ENCODE assay signal across 9 cellular contexts in the genomic region with DNA sequence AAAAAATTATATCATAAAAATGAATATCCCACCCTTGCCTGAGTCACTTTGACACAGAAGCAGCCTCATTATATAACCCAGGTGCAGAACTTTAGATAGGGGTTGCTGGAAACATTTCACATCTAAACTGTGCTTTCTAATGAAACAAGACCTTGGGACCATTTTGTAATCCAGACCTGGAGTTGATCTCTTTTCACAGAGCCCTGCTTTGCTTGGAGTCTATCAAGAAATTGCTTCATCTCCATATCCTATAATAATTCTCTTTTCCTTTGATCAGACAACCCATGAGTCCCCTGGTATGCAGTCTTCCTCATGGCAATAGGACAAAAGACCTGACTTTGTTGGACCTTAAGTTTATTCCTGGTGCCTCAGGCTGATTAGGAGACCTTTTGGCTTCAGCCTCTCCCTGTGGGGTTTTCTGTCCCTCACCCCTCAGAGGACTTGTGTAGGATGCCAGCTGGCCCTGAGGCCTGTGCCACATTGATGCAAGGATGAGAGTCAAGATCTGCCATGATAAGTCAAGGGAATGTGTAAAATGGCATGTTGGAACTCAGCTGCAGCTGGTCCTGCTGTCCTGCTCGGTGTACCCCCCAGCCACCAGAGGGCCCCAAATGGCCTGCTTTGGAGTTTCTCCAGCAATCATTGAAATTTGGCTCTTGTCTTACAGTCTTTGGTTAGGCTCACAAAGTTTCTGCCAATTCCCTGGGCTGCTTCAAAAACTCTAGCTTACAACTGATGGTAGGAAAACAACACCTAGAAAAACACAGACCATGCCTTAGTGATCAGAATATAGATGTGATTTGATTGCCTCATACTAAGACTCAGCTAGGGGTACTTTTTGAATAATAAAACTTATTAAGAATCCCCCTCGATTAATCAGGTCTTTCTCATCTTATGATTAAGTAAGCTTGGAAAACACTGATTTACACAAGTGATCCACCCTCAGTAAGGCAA.
DNase-seq lines count a peak whose midpoint lies in the region; ATAC-seq and TF ChIP-seq lines count a peak whose summit lies in the region.
"Had no signal": no experiment of that assay in that cellular context is flagged by ENCODE, and none has a peak within 500 bp of the region (broad histone marks: within the 10 kb centered on the region; RNA-seq: fewer than 3 reads in every experiment).

No MANE protein-coding gene starts in this region.

- H3K9ac ChIP-seq in Loucy (ENCODE audit: low read depth, low read length, poor library complexity, severe bottlenecking): no peak overlapping the region

- peak overlapping the region in 2 of 10 donors; percentile 47 to 54 for H3K27ac ChIP-seq in heart right ventricle

- no peak overlapping the region for H3K4me3 ChIP-seq in Loucy (ENCODE audit: low read length, poor library complexity, severe bottlenecking)
- no peak overlapping the region for H3K4me3 ChIP-seq in heart right ventricle
- H3K4me3 ChIP-seq in retinal pigment epithelial cell (ENCODE audit: low read length): no peak overlapping the region

- no peak overlapping the region for H3K4me2 ChIP-seq in Loucy (ENCODE audit: low read depth, low read length, poor library complexity, severe bottlenecking)

- H3K9me2 ChIP-seq in Loucy (replicated peaks; ENCODE audit: low read depth, low read length): no peaks in the 10 kb centered on the region

- peaks cover 13% of the 10 kb centered on the region for H3K4me1 ChIP-seq in Loucy (ENCODE audit: insufficient read depth, low read length, poor library complexity, severe bottlenecking)
- peaks cover 0 to 34% (median 17%) of the 10 kb centered on the region in 9 donors for H3K4me1 ChIP-seq in heart right ventricle

- no peak overlapping the region for H3K4me3 Mint-ChIP-seq in activated CD8-positive, alpha-beta T cell treated with anti-CD3 and anti-CD28 coated beads for 36 hours
- H3K4me3 Mint-ChIP-seq: CD8-positive, alpha-beta T cell had no signal

- peak; percentile 94 for TF ChIP-seq CTCF in Loucy (conservative IDR thresholded peaks at IDR 0.05; ENCODE audit: low read length)
- peak; percentile 40 for TF ChIP-seq CTCF in activated CD8-positive, alpha-beta T cell treated with anti-CD3 and anti-CD28 coated beads for 36 hours (IDR thresholded peaks at IDR 0.05)
- peak in 7 of 9 donors; percentile 35 to 61 (median 50) for TF ChIP-seq CTCF in heart right ventricle (IDR thresholded peaks at IDR 0.05)
- peak; percentile 47 for TF ChIP-seq CTCF in retinal pigment epithelial cell (conservative IDR thresholded peaks at IDR 0.05; ENCODE audit: low read depth, low read length)

- no peaks in the 10 kb centered on the region for H3K27me3 Mint-ChIP-seq in activated CD8-positive, alpha-beta T cell treated with anti-CD3 and anti-CD28 coated beads for 36 hours

- intact Hi-C loops in activated CD8-positive, alpha-beta T cell treated with anti-CD3 and anti-CD28 coated beads for 36 hours (cut with micrococcal nuclease): loop anchor here (10.0 kb wide), 1 partner anchor 145 kb away; no protein-coding TSS in a partner anchor
- intact Hi-C loops in heart right ventricle (cut with DNase I): loop anchor here in 6 of 10 donors (5.0 to 10.0 kb wide), 5 partner anchors 145 to 165 kb away; a partner anchor contains a TSS

- no peaks in the 10 kb centered on the region for H3K9me3 ChIP-seq in Loucy (ENCODE audit: insufficient read depth, low read depth, low read length)
- H3K9me3 ChIP-seq in heart right ventricle: no peaks in the 10 kb centered on the region

- POLR2A ChIA-PET in activated CD8-positive, alpha-beta T cell treated with anti-CD3 and anti-CD28 coated beads for 36 hours (lab: Charles Lee): no interaction called here

- no peak overlapping the region for H3K27ac Mint-ChIP-seq in activated CD8-positive, alpha-beta T cell treated with anti-CD3 and anti-CD28 coated beads for 36 hours
- H3K27ac Mint-ChIP-seq: CD8-positive, alpha-beta T cell had no signal

- peaks cover 15% of the 10 kb centered on the region for H3K4me1 Mint-ChIP-seq in activated CD8-positive, alpha-beta T cell treated with anti-CD3 and anti-CD28 coated beads for 36 hours (ENCODE audit: low read depth)

- no peaks in the 10 kb centered on the region for H3K27me3 ChIP-seq in Loucy (ENCODE audit: insufficient read depth, low read length, poor library complexity, severe bottlenecking)
- H3K27me3 ChIP-seq in heart right ventricle: no peaks in the 10 kb centered on the region

- CTCF ChIA-PET in activated CD8-positive, alpha-beta T cell treated with anti-CD3 and anti-CD28 coated beads for 36 hours (lab: Charles Lee): interaction anchor here (0.6 to 1.8 kb wide), 11 partner anchors 9 to 336 kb away, joined by 3 to 19 read pairs (median 3); no protein-coding TSS in a partner anchor

- H2AFZ ChIP-seq in Loucy (ENCODE audit: low read length): 0 out of 2 replicates have a peak overlapping the region, but pooled peaks have one; percentile 21

- 51 to 54% methylated on average over 2 of the region's 2 CpGs for WGBS in heart right ventricle, 2 donors

- H3K36me3 ChIP-seq in Loucy (ENCODE audit: insufficient read depth, low read length) (no peaks in the 10 kb centered on the region), heart right ventricle (no peaks in the 10 kb centered on the region)

- H3K9me3 Mint-ChIP-seq in activated CD8-positive, alpha-beta T cell treated with anti-CD3 and anti-CD28 coated beads for 36 hours: peaks cover 3% of the 10 kb centered on the region
- H3K9me3 Mint-ChIP-seq: CD8-positive, alpha-beta T cell had no signal

- ATAC-seq in activated CD8-positive, alpha-beta T cell treated with anti-CD3 and anti-CD28 coated beads for 36 hours: peak; percentile 38
- ATAC-seq in heart right ventricle (peak in 5 of 8 donors; percentile 41 to 58 (median 52)), GM21360 (IDR thresholded peaks at IDR 0.05; ENCODE audit: unreplicated experiment) (no peak), GM21390 (IDR thresholded peaks at IDR 0.05; ENCODE audit: unreplicated experiment) (no peak)
- ATAC-seq: CD8-positive, alpha-beta T cell had no signal

- peaks cover 1% of the 10 kb centered on the region for H3K36me3 Mint-ChIP-seq in activated CD8-positive, alpha-beta T cell treated with anti-CD3 and anti-CD28 coated beads for 36 hours (ENCODE audit: low read depth)
- H3K36me3 Mint-ChIP-seq: CD8-positive, alpha-beta T cell had no signal

- no peaks in the 10 kb centered on the region for H3K79me2 ChIP-seq in Loucy (ENCODE audit: insufficient read depth, low read length)

- no peaks in the 10 kb centered on the region for H4K20me1 ChIP-seq in Loucy (ENCODE audit: insufficient read depth, low read length, poor library complexity, severe bottlenecking)

- peak; percentile 9 for DNase-seq in NCI-H345 (lab: John Stamatoyannopoulos, UW)
- DNase-seq in NCI-H345 treated with DMSO at 0.1 percent for 48 hours (lab: John Stamatoyannopoulos, UW; ENCODE audit: unreplicated experiment): no peak
- peak; percentile 64 for DNase-seq in activated CD8-positive, alpha-beta T cell treated with anti-CD3 and anti-CD28 coated beads for 36 hours
- DNase-seq in heart right ventricle: peak; percentile 29 to 38
- no peak for DNase-seq in retinal pigment epithelial cell (ENCODE audit: low read depth)

- no peaks in the 10 kb centered on the region for H3F3A ChIP-seq in Loucy (ENCODE audit: low read depth)

Comparison
In these comparisons a context has a peak if more than half of its experiments do, and no peak if none do; other contexts are left out.
1. DNase-seq: peak in NCI-H345 (single experiment), activated CD8-positive, alpha-beta T cell treated with anti-CD3 and anti-CD28 coated beads for 36 hours (single experiment) and heart right ventricle (2 of 2); none in NCI-H345 treated with DMSO at 0.1 percent for 48 hours (single experiment) and retinal pigment epithelial cell (single experiment).
2. CTCF ChIP-seq: peak in every context shown above with its lines; median percentile 94 in Loucy; 50 in heart right ventricle; 47 in retinal pigment epithelial cell; 40 in activated CD8-positive, alpha-beta T cell treated with anti-CD3 and anti-CD28 coated beads for 36 hours.
3. ATAC-seq: peak in activated CD8-positive, alpha-beta T cell treated with anti-CD3 and anti-CD28 coated beads for 36 hours (single experiment) and heart right ventricle (5 of 8); none in GM21360 (single experiment) and GM21390 (single experiment).